Comparison of ENCODE assay signal across 21 cellular contexts in genomic region chr1:30914931-30915330, GRCh38. TPM values are rescaled to one million over a fixed set of nuclear protein-coding genes. Genes with fewer than 3 reads are reported as not detected.
DNase-seq lines count a peak whose midpoint lies in the region; ATAC-seq and TF ChIP-seq lines count a peak whose summit lies in the region.
"Had no signal": no experiment of that assay in that cellular context is flagged by ENCODE, and none has a peak within 500 bp of the region (broad histone marks: within the 10 kb centered on the region; RNA-seq: fewer than 3 reads in every experiment).

No MANE protein-coding gene starts in this region.

- H3K36me3 ChIP-seq in osteoblast (ENCODE audit: insufficient read depth, low read length) = no peaks in the 10 kb centered on the region
- H3K36me3 ChIP-seq in aorta (ENCODE audit: control insufficient read depth in 1 of 2, insufficient read depth in 2 of 2, low read length in 1 of 2) = no peaks in the 10 kb centered on the region
- H3K36me3 ChIP-seq in lower lobe of right lung = no peaks in the 10 kb centered on the region
- H3K36me3 ChIP-seq in effector memory CD4-positive, alpha-beta T cell (ENCODE audit: control insufficient read depth, insufficient read depth, low read length) = no peaks in the 10 kb centered on the region
- H3K36me3 ChIP-seq: BLaER1, MG63, SJSA1 had no signal

- 75 to 76% methylated on average over 4 of the region's 4 CpGs for WGBS in aorta, 2 donors

- H3K79me2 ChIP-seq in osteoblast (ENCODE audit: insufficient read depth, low read length) = no peaks in the 10 kb centered on the region

- H3K9me3 ChIP-seq in osteoblast (ENCODE audit: low read depth, low read length) = no peaks in the 10 kb centered on the region
- no peaks in the 10 kb centered on the region for H3K9me3 ChIP-seq in aorta (ENCODE audit: control insufficient read depth, low read length)
- no peaks in the 10 kb centered on the region for H3K9me3 ChIP-seq in lower lobe of right lung
- no peaks in the 10 kb centered on the region for H3K9me3 ChIP-seq in effector memory CD4-positive, alpha-beta T cell (ENCODE audit: control insufficient read depth, low read length)
- H3K9me3 ChIP-seq: BLaER1, MG63, SJSA1 had no signal

- intact Hi-C loops in cardiac septum (cut with DNase I) (no loop called here), left ventricle myocardium superior (cut with micrococcal nuclease) (loop anchor here (5.0 kb wide), 2 partner anchors 113 to 133 kb away; no protein-coding TSS in a partner anchor), aorta (cut with DNase I) (loop anchor here in 1 of 2 donors (5.0 kb wide), 2 partner anchors 133 to 188 kb away; no protein-coding TSS in a partner anchor), lower lobe of right lung (cut with DNase I) (loop anchor here (5.0 kb wide), 2 partner anchors 113 to 133 kb away; no protein-coding TSS in a partner anchor)

- H3K4me3 ChIP-seq in osteoblast (ENCODE audit: insufficient read depth, low read length) (no peak overlapping the region), aorta (ENCODE audit: low read length in 2 of 2) (no peak overlapping the region), lower lobe of right lung (no peak overlapping the region)
- no peak overlapping the region for H3K4me3 ChIP-seq in effector memory CD4-positive, alpha-beta T cell (ENCODE audit: insufficient read depth, low read depth, low read length, poor library complexity, severe bottlenecking)
- H3K4me3 ChIP-seq: BLaER1, MG63, PC-9, SJSA1 had no signal

- H3K27me3 ChIP-seq in osteoblast (ENCODE audit: insufficient read depth, low read length) (no peaks in the 10 kb centered on the region), aorta (ENCODE audit: control insufficient read depth in 1 of 2, insufficient read depth in 2 of 2, low read length in 1 of 2) (no peaks in the 10 kb centered on the region), lower lobe of right lung (ENCODE audit: low read depth) (no peaks in the 10 kb centered on the region)
- H3K27me3 ChIP-seq in effector memory CD4-positive, alpha-beta T cell (replicated peaks; ENCODE audit: control insufficient read depth, insufficient read depth, low read length, poor library complexity, severe bottlenecking) = no peaks in the 10 kb centered on the region
- H3K27me3 ChIP-seq: MG63, SJSA1 had no signal

- DNase-seq in cardiac septum (ENCODE audit: low spot score) (peak; percentile 69), left ventricle myocardium superior (no peak), islet precursor cell (peak; percentile 48), osteoblast (ENCODE audit: insufficient read length, low spot score, missing footprints) (peak; percentile 55), aorta (peak; percentile 37 to 41), lower lobe of right lung (no peak), DMS 273 treated with DMSO at 0.1 percent for 48 hours (lab: John Stamatoyannopoulos, UW) (no peak)
- no peak for DNase-seq in effector memory CD4-positive, alpha-beta T cell
- DNase-seq: CD4-positive, alpha-beta T cell; DMS79; GF-D8; IMR-90; KG1; MG63; NCI-H2029; NCI-H2227 treated with DMSO at 0.1 percent for 48 hours; NCI-H526 treated with DMSO at 0.1 percent for 48 hours; PC-9; Right ventricle myocardium superior had no signal

- H4K20me1 ChIP-seq in osteoblast (ENCODE audit: insufficient read depth, low read length) = no peaks in the 10 kb centered on the region

- H3K4me2 ChIP-seq in osteoblast (ENCODE audit: insufficient read depth, low read length) = no peak overlapping the region
- H3K4me2 ChIP-seq: BLaER1, PC-9 had no signal

- ATAC-seq in left ventricle myocardium superior (no peak), aorta (ENCODE audit: low FRiP score) (no peak), lower lobe of right lung (no peak)

- peaks cover 2% of the 10 kb centered on the region for H3K4me1 ChIP-seq in osteoblast (ENCODE audit: insufficient read depth, low read length)
- no peaks in the 10 kb centered on the region for H3K4me1 ChIP-seq in aorta (ENCODE audit: control insufficient read depth in 1 of 2, insufficient read depth in 2 of 2, low read length in 2 of 2)
- peaks cover 24% of the 10 kb centered on the region for H3K4me1 ChIP-seq in lower lobe of right lung
- H3K4me1 ChIP-seq in effector memory CD4-positive, alpha-beta T cell (ENCODE audit: control insufficient read depth, insufficient read depth, low read length, poor library complexity, severe bottlenecking) = no peaks in the 10 kb centered on the region

- no peak for TF ChIP-seq CTCF in osteoblast (IDR thresholded peaks at IDR 0.05; ENCODE audit: extremely low read depth, low read depth, low read length)
- TF ChIP-seq CTCF in lower lobe of right lung (IDR thresholded peaks at IDR 0.05) = no peak

- H3K27ac ChIP-seq in osteoblast (ENCODE audit: low read depth, low read length) (no peak overlapping the region), aorta (ENCODE audit: low read depth in 1 of 2, low read length in 2 of 2) (no peak overlapping the region), lower lobe of right lung (no peak overlapping the region)
- no peak overlapping the region for H3K27ac ChIP-seq in effector memory CD4-positive, alpha-beta T cell (ENCODE audit: insufficient read depth, low read length, poor library complexity, severe bottlenecking)
- H3K27ac ChIP-seq: BLaER1, PC-9, SJSA1 had no signal

- no peak overlapping the region for H2AFZ ChIP-seq in osteoblast (ENCODE audit: low read length)
- H2AFZ ChIP-seq: PC-9 had no signal

RNA-seq across cellular contexts. Expression of gene SDC3, which starts 6.4 kb away (rescaled TPM):
- total RNA-seq in cardiac septum (29.7 TPM), left ventricle myocardium superior (19.6 TPM), osteoblast (38.0 and 39.8 TPM in 2 replicates), aorta (10 to 100 TPM; 64.7 to 72.7 TPM), lower lobe of right lung (43.5 TPM)
- polyA plus RNA-seq in aorta = 10 to 100 TPM; 19.1 to 20.8 TPM

Comparison
In these comparisons a context has a peak if more than half of its experiments do, and no peak if none do; other contexts are left out.
1. DNase-seq: peak in cardiac septum (single experiment), islet precursor cell (single experiment), osteoblast (single experiment) and aorta (2 of 2); none in left ventricle myocardium superior (single experiment), lower lobe of right lung (single experiment), DMS 273 treated with DMSO at 0.1 percent for 48 hours (single experiment) and effector memory CD4-positive, alpha-beta T cell (0 of 3).